In the genomic region with DNA sequence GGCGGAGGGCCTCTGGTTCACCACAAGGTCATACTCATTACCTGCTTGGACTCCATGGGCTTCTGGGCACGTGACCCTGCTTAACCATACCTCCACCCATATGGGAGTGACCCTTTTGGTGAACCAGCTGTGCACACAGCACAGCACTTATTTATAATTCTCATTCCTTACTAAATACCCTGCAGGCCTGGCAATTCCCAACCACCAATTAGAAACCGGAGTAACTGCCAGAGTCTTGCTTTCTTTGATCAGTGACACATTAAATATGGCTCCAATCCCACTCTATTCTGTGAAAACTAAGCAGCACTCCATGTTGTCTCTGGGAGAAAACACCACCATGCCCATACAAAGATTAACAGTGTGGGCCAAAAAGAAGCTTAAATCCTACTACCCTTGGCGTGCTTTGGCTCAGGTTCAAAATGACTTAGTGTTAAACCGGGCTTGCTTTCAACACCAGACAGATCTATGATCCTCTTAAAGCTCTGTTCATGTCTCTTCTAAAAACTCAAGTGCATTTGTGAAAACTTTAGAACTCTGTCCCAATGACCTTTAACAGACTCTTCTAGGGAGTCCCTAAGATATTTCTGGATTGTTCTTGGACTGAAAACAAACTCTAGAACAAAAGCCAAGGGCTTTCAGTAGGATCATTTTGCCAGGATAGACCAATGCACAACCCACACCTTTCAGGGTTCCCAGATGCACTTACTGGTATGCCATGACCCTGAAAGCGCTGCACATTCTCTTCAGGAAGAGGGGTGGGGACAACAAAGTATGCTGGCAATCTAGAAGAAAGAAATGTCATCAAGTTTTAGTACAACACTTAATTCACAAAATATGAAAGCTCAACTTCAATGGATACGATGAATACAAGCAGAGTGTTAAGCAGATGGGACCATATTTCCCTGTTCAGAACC, we compare ENCODE assay signal across 12 cellular contexts. TPM values are rescaled to one million over a fixed set of nuclear protein-coding genes. Genes with fewer than 3 reads are reported as not detected.
DNase-seq lines count a peak whose midpoint lies in the region; ATAC-seq, FAIRE-seq and TF ChIP-seq lines count a peak whose summit lies in the region.
"Had no signal": no experiment of that assay in that cellular context is flagged by ENCODE, and none has a peak within 500 bp of the region (broad histone marks: within the 10 kb centered on the region; RNA-seq: fewer than 3 reads in every experiment).

No MANE protein-coding gene starts in this region.

- peaks cover 3% of the 10 kb centered on the region; the same call in 1 of the 2 replicates for H4K20me1 ChIP-seq in GM23338 (replicated peaks; ENCODE audit: insufficient read depth)

- H3K4me3 ChIP-seq in foreskin fibroblast (ENCODE audit: low read depth in 1 of 2, low read length in 2 of 2) (no peak overlapping the region), rectal smooth muscle tissue (ENCODE audit: low read length) (no peak overlapping the region), GM23338 (no peak overlapping the region)

- H3K4me3 Mint-ChIP-seq in activated naive CD4-positive, alpha-beta T cell treated with anti-CD3 and anti-CD28 coated beads, Interleukin-2, amount 10 ng/mL, durations not matched to agents 7 days and 5 days: no peak overlapping the region
- H3K4me3 Mint-ChIP-seq in GM23338: no peak overlapping the region

- TF ChIP-seq CTCF in D721Med (IDR thresholded peaks at IDR 0.05; ENCODE audit: insufficient read depth, missing control alignments): no peak
- TF ChIP-seq CTCF in foreskin fibroblast (IDR thresholded peaks at IDR 0.05; ENCODE audit: low read depth, low read length): no peak
- TF ChIP-seq CTCF in GM23338 (conservative IDR thresholded peaks at IDR 0.05; ENCODE audit: low read depth in 2 of 2): no peak

- H3K9ac ChIP-seq in rectal smooth muscle tissue (ENCODE audit: low read length): no peak overlapping the region

- H3K9me2 ChIP-seq in GM23338 (ENCODE audit: insufficient read depth): no peaks in the 10 kb centered on the region

- H3K27ac Mint-ChIP-seq in activated naive CD4-positive, alpha-beta T cell treated with anti-CD3 and anti-CD28 coated beads, Interleukin-2, amount 10 ng/mL, durations not matched to agents 7 days and 5 days: no peak overlapping the region
- H3K27ac Mint-ChIP-seq in GM23338: no peak overlapping the region

- no peaks in the 10 kb centered on the region for H3F3A ChIP-seq in GM23338 (replicated peaks; ENCODE audit: low read depth)

- H3K4me1 ChIP-seq in rectal smooth muscle tissue (ENCODE audit: control insufficient read depth, insufficient read depth, low read length) (peaks cover 10% of the 10 kb centered on the region), GM23338 (ENCODE audit: insufficient read depth) (no peaks in the 10 kb centered on the region)

- H3K27ac ChIP-seq in rectal smooth muscle tissue (ENCODE audit: low read depth, low read length): peak overlapping the region; percentile 56
- H3K27ac ChIP-seq in GM23338 (ENCODE audit: low read depth): no peak overlapping the region
- H3K27ac ChIP-seq: HL-60 had no signal

- H3K27me3 ChIP-seq in rectal smooth muscle tissue (ENCODE audit: control insufficient read depth, insufficient read depth, low read length) (no peaks in the 10 kb centered on the region), GM23338 (ENCODE audit: insufficient read depth) (no peaks in the 10 kb centered on the region)

- no peaks in the 10 kb centered on the region for H3K79me2 ChIP-seq in GM23338 (replicated peaks; ENCODE audit: insufficient read depth)

- no peaks in the 10 kb centered on the region for H3K9me3 Mint-ChIP-seq in activated naive CD4-positive, alpha-beta T cell treated with anti-CD3 and anti-CD28 coated beads, Interleukin-2, amount 10 ng/mL, durations not matched to agents 7 days and 5 days
- H3K9me3 Mint-ChIP-seq in GM23338: no peaks in the 10 kb centered on the region

- no peak for ATAC-seq in GM23338
- no peak for ATAC-seq in HG02852 (IDR thresholded peaks at IDR 0.05; ENCODE audit: unreplicated experiment)

- H3K27me3 Mint-ChIP-seq in activated naive CD4-positive, alpha-beta T cell treated with anti-CD3 and anti-CD28 coated beads, Interleukin-2, amount 10 ng/mL, durations not matched to agents 7 days and 5 days: no peaks in the 10 kb centered on the region
- H3K27me3 Mint-ChIP-seq in GM23338 (ENCODE audit: insufficient read depth, low read depth, poor library complexity): no peaks in the 10 kb centered on the region

- CTCF ChIA-PET in activated naive CD4-positive, alpha-beta T cell treated with anti-CD3 and anti-CD28 coated beads, Interleukin-2, amount 10 ng/mL, durations not matched to agents 7 days and 5 days (lab: Charles Lee): no interaction called here

- H3K36me3 Mint-ChIP-seq in activated naive CD4-positive, alpha-beta T cell treated with anti-CD3 and anti-CD28 coated beads, Interleukin-2, amount 10 ng/mL, durations not matched to agents 7 days and 5 days: peaks cover 49% of the 10 kb centered on the region
- peaks cover 71% of the 10 kb centered on the region for H3K36me3 Mint-ChIP-seq in GM23338 (ENCODE audit: low read depth)

- H3K4me1 Mint-ChIP-seq in activated naive CD4-positive, alpha-beta T cell treated with anti-CD3 and anti-CD28 coated beads, Interleukin-2, amount 10 ng/mL, durations not matched to agents 7 days and 5 days: peaks cover 2% of the 10 kb centered on the region
- H3K4me1 Mint-ChIP-seq in GM23338: no peaks in the 10 kb centered on the region; the same call in 2 of the 3 replicates

- H2AFZ ChIP-seq in GM23338: no peak overlapping the region

- no peak for DNase-seq in D721Med (ENCODE audit: insufficient read length, low spot score)
- peak; percentile 11 for DNase-seq in NCI-H524 treated with DMSO at 0.1 percent for 48 hours (lab: John Stamatoyannopoulos, UW)
- DNase-seq in foreskin fibroblast: peak; percentile 56 to 77
- no peak for DNase-seq in activated naive CD4-positive, alpha-beta T cell treated with anti-CD3 and anti-CD28 coated beads, Interleukin-2, amount 10 ng/mL, durations not matched to agents 7 days and 5 days
- no peak for DNase-seq in cerebellar cortex (ENCODE audit: low spot score)
- DNase-seq in GM23338 (ENCODE audit: low spot score): no peak
- DNase-seq: activated CD4-positive, alpha-beta T cell treated with anti-CD3 and anti-CD28 coated beads, Interleukin-2, amount 50 U/mL, for 48 hours had no signal

- FAIRE-seq in D721Med (lab: Jason Lieb, UNC): peak; percentile 56
- FAIRE-seq: astrocyte, H54 had no signal

- H3K4me2 ChIP-seq in GM23338: no peak overlapping the region

- H3K36me3 ChIP-seq in rectal smooth muscle tissue (ENCODE audit: control insufficient read depth, insufficient read depth, low read length): peaks cover 22% of the 10 kb centered on the region
- peaks cover 42% of the 10 kb centered on the region for H3K36me3 ChIP-seq in GM23338 (ENCODE audit: insufficient read depth)

TF ChIP-seq in GM23338, 12 proteins besides CTCF, POLR2A, EP300 and RAD21:
- no peak for TF ChIP-seq STAT1 (IDR thresholded peaks at IDR 0.05; ENCODE audit: unreplicated experiment)
- TF ChIP-seq, protein P1, sequence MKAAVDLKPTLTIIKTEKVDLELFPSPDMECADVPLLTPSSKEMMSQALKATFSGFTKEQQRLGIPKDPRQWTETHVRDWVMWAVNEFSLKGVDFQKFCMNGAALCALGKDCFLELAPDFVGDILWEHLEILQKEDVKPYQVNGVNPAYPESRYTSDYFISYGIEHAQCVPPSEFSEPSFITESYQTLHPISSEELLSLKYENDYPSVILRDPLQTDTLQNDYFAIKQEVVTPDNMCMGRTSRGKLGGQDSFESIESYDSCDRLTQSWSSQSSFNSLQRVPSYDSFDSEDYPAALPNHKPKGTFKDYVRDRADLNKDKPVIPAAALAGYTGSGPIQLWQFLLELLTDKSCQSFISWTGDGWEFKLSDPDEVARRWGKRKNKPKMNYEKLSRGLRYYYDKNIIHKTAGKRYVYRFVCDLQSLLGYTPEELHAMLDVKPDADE (IDR thresholded peaks at IDR 0.05): no peak

RNA-seq across cellular contexts. Expression of a gene that starts 57.5 kb away (rescaled TPM):
- total RNA-seq in GM23338 (2014; rRNA removed; shearing (Covaris generic)): 47.4 and 51.6 TPM in 2 replicates
- 17.7 and 18.3 TPM in 2 replicates for polyA plus RNA-seq in GM23338 (2016; fragmentation: Nextera tagmentation; extraction: Ambion mirVana)

Comparison
In these comparisons a context has a peak if more than half of its experiments do, and no peak if none do; other contexts are left out.
1. DNase-seq: peak in NCI-H524 treated with DMSO at 0.1 percent for 48 hours (single experiment) and foreskin fibroblast (2 of 2); none in D721Med (single experiment), activated naive CD4-positive, alpha-beta T cell treated with anti-CD3 and anti-CD28 coated beads, Interleukin-2, amount 10 ng/mL, durations not matched to agents 7 days and 5 days (single experiment), cerebellar cortex (single experiment) and GM23338 (single experiment).